1 cellular context compared by ENCODE assay signal in genomic region chrX:69150294-69150960, GRCh38.
TF ChIP-seq lines count a peak whose summit lies in the region.

No MANE protein-coding gene starts in this region.

TF ChIP-seq in SK-N-SH treated with all-trans-retinoic acid at 6 μM for 48 hours, 23 proteins besides CTCF, POLR2A, EP300 and RAD21 (continued from another document):
- TF ChIP-seq PATZ1 (CRISPR knock-in tag; IDR thresholded peaks at IDR 0.05; ENCODE audit: borderline replicate concordance) (no peak), CSDC2 (CRISPR knock-in tag; IDR thresholded peaks at IDR 0.05) (no peak), BACH2 (CRISPR knock-in tag; IDR thresholded peaks at IDR 0.05; ENCODE audit: borderline replicate concordance) (no peak), PPARA (CRISPR knock-in tag; IDR thresholded peaks at IDR 0.05; ENCODE audit: borderline replicate concordance) (no peak), SNAI2 (CRISPR knock-in tag; IDR thresholded peaks at IDR 0.05) (no peak), ZC3H10 (CRISPR knock-in tag; IDR thresholded peaks at IDR 0.05) (no peak)
